ENCODE assay signal across 9 cellular contexts in genomic region chrX:55508410-55509152, GRCh38. TPM values are rescaled to one million over a fixed set of nuclear protein-coding genes. Genes with fewer than 3 reads are reported as not detected.
A peak's percentile ranks its signal among the peaks of the same experiment; 100 is the strongest.
DNase-seq lines count a peak whose midpoint lies in the region; ATAC-seq, FAIRE-seq and TF ChIP-seq lines count a peak whose summit lies in the region.
"Not testable (repeated sequence)": the region's sequence is repeated elsewhere in the genome, so short reads cannot be mapped to it uniquely, and the experiment has no call there.
"Had no signal": no experiment of that assay in that cellular context is flagged by ENCODE, and none has a peak within 500 bp of the region (broad histone marks: within the 10 kb centered on the region; RNA-seq: fewer than 3 reads in every experiment).

No MANE protein-coding gene starts in this region.

- not testable (repeated sequence) for H3K79me2 ChIP-seq in endothelial cell of umbilical vein (ENCODE audit: control insufficient read depth, insufficient read depth, low read length)

- not testable (repeated sequence) for H2AFZ ChIP-seq in endothelial cell of umbilical vein (ENCODE audit: low read depth, low read length)

- not testable (repeated sequence) for H3K36me3 ChIP-seq in endothelial cell of umbilical vein (ENCODE audit: control insufficient read depth in 2 of 2, extremely low read depth in 1 of 2, insufficient read depth in 2 of 2, low read length in 2 of 2); upper lobe of right lung

- not testable (repeated sequence) for H3K4me3 Mint-ChIP-seq in activated CD4-positive, alpha-beta T cell treated with anti-CD3 and anti-CD28 coated beads for 36 hours; activated naive CD8-positive, alpha-beta T cell treated with anti-CD3 and anti-CD28 coated beads, Interleukin-2, amount 10 ng/mL, durations not matched to agents 7 days and 5 days

- DNase-seq in activated CD4-positive, alpha-beta T cell treated with anti-CD3 and anti-CD28 coated beads for 36 hours; activated naive CD8-positive, alpha-beta T cell treated with anti-CD3 and anti-CD28 coated beads, Interleukin-2, amount 10 ng/mL, durations not matched to agents 7 days and 5 days; endothelial cell of umbilical vein (ENCODE audit: low read depth, low spot score); upper lobe of right lung: not testable (repeated sequence)

- H3K9me3 Mint-ChIP-seq in activated CD4-positive, alpha-beta T cell treated with anti-CD3 and anti-CD28 coated beads for 36 hours (ENCODE audit: low read depth); activated naive CD8-positive, alpha-beta T cell treated with anti-CD3 and anti-CD28 coated beads, Interleukin-2, amount 10 ng/mL, durations not matched to agents 7 days and 5 days: not testable (repeated sequence)

- dilution Hi-C loops in endothelial cell of umbilical vein (cut with MboI; ENCODE audit: extremely low pct_ligation_motif_present, low sequenced_read_pairs): not testable (repeated sequence)

- H3K9me1 ChIP-seq in endothelial cell of umbilical vein (replicated peaks; ENCODE audit: control insufficient read depth, extremely low read depth, insufficient read depth, low read length): not testable (repeated sequence)

- POLR2A ChIA-PET in activated CD4-positive, alpha-beta T cell treated with anti-CD3 and anti-CD28 coated beads for 36 hours (lab: Charles Lee); activated naive CD8-positive, alpha-beta T cell treated with anti-CD3 and anti-CD28 coated beads, Interleukin-2, amount 10 ng/mL, durations not matched to agents 7 days and 5 days (lab: Charles Lee); endothelial cell of umbilical vein (lab: Charles Lee): not testable (repeated sequence)

- BruUV-seq in endothelial cell of umbilical vein (replicated peaks; lab: Mats Ljungman, UMichigan): not testable (repeated sequence)

- H3K4me3 ChIP-seq in endothelial cell of umbilical vein (replicated peaks in 1 of 3; ENCODE audit: insufficient read depth in 1 of 3, low read depth in 1 of 3, low read length in 3 of 3); upper lobe of right lung: not testable (repeated sequence)

- CTCF ChIA-PET in activated CD4-positive, alpha-beta T cell treated with anti-CD3 and anti-CD28 coated beads for 36 hours (lab: Charles Lee); endothelial cell of umbilical vein (lab: Charles Lee): not testable (repeated sequence)

- not testable (repeated sequence) for H3K27ac ChIP-seq in endothelial cell of umbilical vein (ENCODE audit: insufficient read depth, low read depth, low read length); upper lobe of right lung

- not testable (repeated sequence) for H3K27me3 ChIP-seq in endothelial cell of umbilical vein (ENCODE audit: control insufficient read depth in 2 of 2, insufficient read depth in 2 of 2, low read length in 2 of 2); upper lobe of right lung

- not testable (repeated sequence) for H4K20me1 ChIP-seq in endothelial cell of umbilical vein (replicated peaks; ENCODE audit: control insufficient read depth, extremely low read depth, insufficient read depth, low read length)

- H3K36me3 Mint-ChIP-seq in activated CD4-positive, alpha-beta T cell treated with anti-CD3 and anti-CD28 coated beads for 36 hours (ENCODE audit: low read depth); activated naive CD8-positive, alpha-beta T cell treated with anti-CD3 and anti-CD28 coated beads, Interleukin-2, amount 10 ng/mL, durations not matched to agents 7 days and 5 days: not testable (repeated sequence)

- not testable (repeated sequence) for H3K27me3 Mint-ChIP-seq in activated CD4-positive, alpha-beta T cell treated with anti-CD3 and anti-CD28 coated beads for 36 hours; activated naive CD8-positive, alpha-beta T cell treated with anti-CD3 and anti-CD28 coated beads, Interleukin-2, amount 10 ng/mL, durations not matched to agents 7 days and 5 days

- TF ChIP-seq POLR2A in endothelial cell of umbilical vein (IDR thresholded peaks at IDR 0.05; ENCODE audit: low read depth, low read length): not testable (repeated sequence)

- H3K4me2 ChIP-seq in endothelial cell of umbilical vein (ENCODE audit: insufficient read depth, low read length): not testable (repeated sequence)

- FAIRE-seq in endothelial cell of umbilical vein (lab: Jason Lieb, UNC): peak; percentile 40

- not testable (repeated sequence) for H3K4me1 ChIP-seq in endothelial cell of umbilical vein (ENCODE audit: control insufficient read depth, extremely low read depth, insufficient read depth, low read length); upper lobe of right lung

- intact Hi-C loops in activated CD4-positive, alpha-beta T cell treated with anti-CD3 and anti-CD28 coated beads for 36 hours (cut with DNase I, micrococcal nuclease); endothelial cell of umbilical vein (cut with micrococcal nuclease); upper lobe of right lung (cut with DNase I): not testable (repeated sequence)

- H3K27ac Mint-ChIP-seq in activated CD4-positive, alpha-beta T cell treated with anti-CD3 and anti-CD28 coated beads for 36 hours; activated naive CD8-positive, alpha-beta T cell treated with anti-CD3 and anti-CD28 coated beads, Interleukin-2, amount 10 ng/mL, durations not matched to agents 7 days and 5 days: not testable (repeated sequence)

- TF ChIP-seq CTCF in endothelial cell of umbilical vein (IDR thresholded peaks at IDR 0.05; ENCODE audit: extremely low read depth in 1 of 2, insufficient read depth in 1 of 2, low read depth in 1 of 2, low read length in 2 of 2); upper lobe of right lung (IDR thresholded peaks at IDR 0.05): not testable (repeated sequence)

- not testable (repeated sequence) for H3K9ac ChIP-seq in endothelial cell of umbilical vein (replicated peaks; ENCODE audit: extremely low read depth, insufficient read depth, low read length)

- ATAC-seq in GM18867 (IDR thresholded peaks at IDR 0.05; ENCODE audit: unreplicated experiment) (peak; percentile 76), GM21526 (IDR thresholded peaks at IDR 0.05; ENCODE audit: low FRiP score, unreplicated experiment) (peak; percentile 68), HG02852 (IDR thresholded peaks at IDR 0.05; ENCODE audit: unreplicated experiment) (peak; percentile 64), HG03354 (IDR thresholded peaks at IDR 0.05; ENCODE audit: poor library complexity, severe bottlenecking, unreplicated experiment) (peak; percentile 71), upper lobe of right lung (peak; percentile 33)
- ATAC-seq in activated CD4-positive, alpha-beta T cell treated with anti-CD3 and anti-CD28 coated beads for 36 hours: peak; percentile 47
- peak; percentile 47 for ATAC-seq in activated naive CD8-positive, alpha-beta T cell treated with anti-CD3 and anti-CD28 coated beads, Interleukin-2, amount 10 ng/mL, durations not matched to agents 7 days and 5 days (ENCODE audit: low read depth)

- not testable (repeated sequence) for H3K9me3 ChIP-seq in endothelial cell of umbilical vein (replicated peaks; ENCODE audit: control insufficient read depth, insufficient read depth, low read length); upper lobe of right lung

- not testable (repeated sequence) for H3K4me1 Mint-ChIP-seq in activated CD4-positive, alpha-beta T cell treated with anti-CD3 and anti-CD28 coated beads for 36 hours; activated naive CD8-positive, alpha-beta T cell treated with anti-CD3 and anti-CD28 coated beads, Interleukin-2, amount 10 ng/mL, durations not matched to agents 7 days and 5 days

RNA-seq across cellular contexts. Expression of gene USP51, which starts 18.9 kb away (rescaled TPM):
- total RNA-seq in activated CD4-positive, alpha-beta T cell treated with anti-CD3 and anti-CD28 coated beads for 36 hours: 1 to 10 TPM; 1.5 to 2.5 TPM
- 1 to 10 TPM; 1.6 to 2.0 TPM for total RNA-seq in activated naive CD8-positive, alpha-beta T cell treated with anti-CD3 and anti-CD28 coated beads, Interleukin-2, amount 10 ng/mL, durations not matched to agents 7 days and 5 days
- total RNA-seq in endothelial cell of umbilical vein: 0.77 and 0.97 TPM in 2 replicates
- polyA plus RNA-seq in endothelial cell of umbilical vein: 0.86 and 0.94 TPM in 2 replicates
- polyA plus RNA-seq in endothelial cell of umbilical vein (2011; cell fraction: cytosol; rRNA removed): 0.48 TPM in 2 replicates
- polyA plus RNA-seq in endothelial cell of umbilical vein (2011; cell fraction: nucleus; rRNA removed): 0.54 and 0.63 TPM in 2 replicates
- 0.33 and 0.41 TPM in 2 replicates for polyA plus RNA-seq in endothelial cell of umbilical vein (2012)
- 5.2 and 6.6 TPM in 2 replicates for polyA minus RNA-seq in endothelial cell of umbilical vein
- not detected for polyA minus RNA-seq in endothelial cell of umbilical vein (2011; cell fraction: cytosol; rRNA and poly(A)+ RNA removed)
- 1.6 and 3.8 TPM in 2 replicates for polyA minus RNA-seq in endothelial cell of umbilical vein (2011; cell fraction: nucleus; rRNA and poly(A)+ RNA removed)
- total RNA-seq in upper lobe of right lung: 3.7 TPM
- total RNA-seq: PC-9 had no signal

RNA-seq across cellular contexts. Expression of gene MAGEH1, which starts 56.7 kb away (rescaled TPM):
- 10 to 100 TPM; 13.4 to 16.9 TPM for total RNA-seq in activated CD4-positive, alpha-beta T cell treated with anti-CD3 and anti-CD28 coated beads for 36 hours
- 10 to 100 TPM; 16.0 to 17.9 TPM for total RNA-seq in activated naive CD8-positive, alpha-beta T cell treated with anti-CD3 and anti-CD28 coated beads, Interleukin-2, amount 10 ng/mL, durations not matched to agents 7 days and 5 days
- 15.1 and 15.8 TPM in 2 replicates for total RNA-seq in endothelial cell of umbilical vein
- 31.8 and 32.2 TPM in 2 replicates for polyA plus RNA-seq in endothelial cell of umbilical vein
- polyA plus RNA-seq in endothelial cell of umbilical vein (2011; cell fraction: cytosol; rRNA removed): 23.8 and 28.4 TPM in 2 replicates
- 11.1 and 14.5 TPM in 2 replicates for polyA plus RNA-seq in endothelial cell of umbilical vein (2011; cell fraction: nucleus; rRNA removed)
- polyA plus RNA-seq in endothelial cell of umbilical vein (2012): 15.9 and 19.7 TPM in 2 replicates
- 13.9 and 17.7 TPM in 2 replicates for polyA minus RNA-seq in endothelial cell of umbilical vein
- not detected for polyA minus RNA-seq in endothelial cell of umbilical vein (2011; cell fraction: cytosol; rRNA and poly(A)+ RNA removed)
- 2.4 and 3.4 TPM in 2 replicates for polyA minus RNA-seq in endothelial cell of umbilical vein (2011; cell fraction: nucleus; rRNA and poly(A)+ RNA removed)
- total RNA-seq in upper lobe of right lung: 27.2 TPM
- total RNA-seq: PC-9 had no signal
